33 cellular contexts compared by ENCODE assay signal in genomic region chr6:45637056-45637455, GRCh38.
"Had no signal": no experiment of that assay in that cellular context is flagged by ENCODE, and none has a peak within 500 bp of the region (broad histone marks: within the 10 kb centered on the region; RNA-seq: fewer than 3 reads in every experiment).

No MANE protein-coding gene starts in this region.

- H3K4me3 ChIP-seq: cardiac muscle cell, MG63, PC-9, SK-N-MC had no signal

- DNase-seq: activated CD4-positive, alpha-beta memory T cell treated with anti-CD3 and anti-CD28 coated beads, Interleukin-2, amount 10 ng/mL, durations not matched to agents 7 days and 5 days; activated CD4-positive, alpha-beta T cell treated with anti-CD3 and anti-CD28 coated beads for 1 hour; activated CD4-positive, alpha-beta T cell treated with anti-CD3 and anti-CD28 coated beads for 48 hours; activated CD4-positive, CD25-positive, alpha-beta regulatory T cell; activated CD8-positive, alpha-beta memory T cell treated with anti-CD3 and anti-CD28 coated beads for 24 hours; activated CD8-positive, alpha-beta memory T cell treated with anti-CD3 and anti-CD28 coated beads, Interleukin-2, amount 10 ng/mL, durations not matched to agents 7 days and 5 days; activated effector memory CD4-positive, alpha-beta T cell treated with anti-CD3 and anti-CD28 coated beads, Interleukin-2, amount 50 U/mL, for 16 hours; activated naive CD4-positive, alpha-beta T cell; activated naive CD4-positive, alpha-beta T cell treated with anti-CD3 and anti-CD28 coated beads, Interleukin-2, amount 50 U/mL, for 16 hours; activated naive CD8-positive, alpha-beta T cell treated with anti-CD3 and anti-CD28 coated beads for 36 hours; activated T-cell treated with anti-CD3 and anti-CD28 coated beads, Interleukin-2, amount 50 U/mL, for 1 hour; activated T-cell treated with anti-CD3 and anti-CD28 coated beads, Interleukin-2, amount 50 U/mL, for 72 hours; amniotic stem cell; aorta; brain microvascular endothelial cell; Karpas-422; MG63; NCI-H1048; NCI-H1105 treated with DMSO at 0.1 percent for 48 hours; NCI-H1436; NCI-H1694 treated with DMSO at 0.1 percent for 48 hours; NCI-H2029; NCI-H345; NCI-H524 treated with DMSO at 0.1 percent for 48 hours; NK-92 treated with Interleukin-12 subunit alpha and Interleukin-12 subunit beta, amount 100 ng/mL, for 24 hours; PC-9; T1000; WERI-Rb-1 had no signal

- H3K27ac ChIP-seq: brain microvascular endothelial cell, cardiac muscle cell, PC-9, RWPE1, SK-N-MC, WERI-Rb-1 had no signal

- H3K36me3 ChIP-seq: brain microvascular endothelial cell, cardiac muscle cell, MG63, WERI-Rb-1 had no signal

- H3K9me3 ChIP-seq: MG63 had no signal

- H3K27me3 ChIP-seq: brain microvascular endothelial cell, cardiac muscle cell, MG63 had no signal

- ATAC-seq: activated CD8-positive, alpha-beta memory T cell treated with anti-CD3 and anti-CD28 coated beads, Interleukin-2, amount 10 ng/mL, durations not matched to agents 7 days and 5 days; activated T-cell treated with anti-CD3 and anti-CD28 coated beads, Interleukin-2, amount 50 U/mL, for 72 hours; activated T-helper 17 cell treated with anti-CD3 and anti-CD28 coated beads, Interleukin-2, amount 50 U/mL, for 72 hours; Right ventricle myocardium inferior had no signal
